Comparison of ENCODE assay signal across 9 cellular contexts in the genomic region with DNA sequence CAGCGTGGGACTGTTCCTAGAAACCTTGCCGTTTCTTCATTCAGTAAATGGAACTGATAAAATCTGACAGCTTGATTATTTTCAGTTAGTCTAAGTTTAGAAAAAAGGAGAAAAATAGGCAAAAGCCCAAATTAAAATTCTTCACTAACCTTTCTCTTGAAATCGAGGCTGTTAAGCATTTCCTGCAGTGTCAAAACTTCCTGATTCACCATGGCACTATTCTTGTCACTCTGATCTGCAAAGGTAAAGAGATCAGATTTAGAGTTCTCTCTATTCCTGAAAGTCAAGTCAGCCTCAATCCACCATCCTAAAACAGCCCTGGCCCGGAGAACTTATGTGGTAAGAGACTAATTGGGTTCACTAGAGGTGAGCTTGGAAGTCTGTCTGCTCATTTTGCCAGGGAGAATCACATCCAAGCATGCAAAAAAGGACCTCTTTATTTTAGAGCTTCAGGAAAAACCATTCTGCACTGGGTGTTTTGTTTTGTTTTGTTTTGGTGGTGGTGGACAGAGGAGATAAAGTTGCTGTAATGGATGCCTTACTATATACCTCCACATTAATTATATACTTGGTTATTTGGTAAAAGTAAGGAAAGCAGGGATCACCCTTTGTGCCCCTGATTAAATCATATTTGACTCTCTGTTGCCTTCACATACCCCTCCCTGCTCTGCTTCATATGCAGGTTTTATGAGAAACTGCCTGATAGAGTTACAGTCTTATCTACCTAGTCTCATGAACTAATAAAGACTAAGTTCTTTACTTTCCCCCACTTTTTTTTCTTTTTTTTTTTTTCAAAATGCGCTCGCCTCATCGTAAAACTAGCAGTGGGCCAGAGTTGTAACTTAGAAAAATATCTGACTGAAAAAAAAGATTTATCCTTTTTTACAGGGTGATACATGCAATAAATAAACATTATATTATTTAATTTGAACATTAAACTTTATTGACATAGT. TPM values are rescaled to one million over a fixed set of nuclear protein-coding genes. Genes with fewer than 3 reads are reported as not detected.
DNase-seq lines count a peak whose midpoint lies in the region; ATAC-seq and TF ChIP-seq lines count a peak whose summit lies in the region.
"Had no signal": no experiment of that assay in that cellular context is flagged by ENCODE, and none has a peak within 500 bp of the region (broad histone marks: within the 10 kb centered on the region; RNA-seq: fewer than 3 reads in every experiment).

No MANE protein-coding gene starts in this region.

- H3K36me3 ChIP-seq in HEK293 (ENCODE audit: control insufficient read depth in 2 of 2, insufficient read depth in 1 of 2, low read length in 2 of 2) = no peaks in the 10 kb centered on the region
- peaks cover 0 to 10% (median 4%) of the 10 kb centered on the region in 3 experiments for H3K36me3 ChIP-seq in naive thymus-derived CD4-positive, alpha-beta T cell (ENCODE audit: control insufficient read depth in 2 of 3, insufficient read depth in 3 of 3, low read length in 3 of 3)

- TF ChIP-seq CTCF in CD14-positive monocyte (IDR thresholded peaks at IDR 0.05) (no peak), HEK293 (tag by site-specific recombination; IDR thresholded peaks at IDR 0.05) (no peak)

- H3K4me1 ChIP-seq in HEK293 (ENCODE audit: control insufficient read depth, insufficient read depth, low read length) = peaks cover 13% of the 10 kb centered on the region; the same call in 1 of the 2 replicates
- H3K4me1 ChIP-seq in naive thymus-derived CD4-positive, alpha-beta T cell (ENCODE audit: control insufficient read depth in 2 of 2, insufficient read depth in 2 of 2, low read length in 2 of 2) = peaks cover 53 to 65% of the 10 kb centered on the region in 2 donors

- no peaks in the 10 kb centered on the region for H3K36me3 Mint-ChIP-seq in CD14-positive monocyte
- H3K36me3 Mint-ChIP-seq in activated CD4-positive, alpha-beta memory T cell treated with anti-CD3 and anti-CD28 coated beads for 36 hours = peaks cover 33% of the 10 kb centered on the region
- H3K36me3 Mint-ChIP-seq in naive thymus-derived CD4-positive, alpha-beta T cell = peaks cover 12 to 59% (median 35%) of the 10 kb centered on the region in 5 donors

- H3K27me3 ChIP-seq in naive thymus-derived CD4-positive, alpha-beta T cell (ENCODE audit: control insufficient read depth in 2 of 2, insufficient read depth in 2 of 2, low read length in 2 of 2) = no peaks in the 10 kb centered on the region

- H3K27me3 Mint-ChIP-seq in CD14-positive monocyte (ENCODE audit: low read depth in 3 of 3) = no peaks in the 10 kb centered on the region
- no peaks in the 10 kb centered on the region for H3K27me3 Mint-ChIP-seq in activated CD4-positive, alpha-beta memory T cell treated with anti-CD3 and anti-CD28 coated beads for 36 hours
- no peaks in the 10 kb centered on the region for H3K27me3 Mint-ChIP-seq in naive thymus-derived CD4-positive, alpha-beta T cell

- intact Hi-C loops in CD14-positive monocyte (cut with micrococcal nuclease) = no loop called here
- intact Hi-C loops in activated CD4-positive, alpha-beta memory T cell treated with anti-CD3 and anti-CD28 coated beads for 36 hours (cut with micrococcal nuclease) = loop anchor here (1.0 kb wide), 1 partner anchor 12 kb away; no protein-coding TSS in a partner anchor
- intact Hi-C loops in naive thymus-derived CD4-positive, alpha-beta T cell (cut with micrococcal nuclease) = loop anchor here (1.0 to 5.0 kb wide), 5 partner anchors 9 to 611 kb away; a partner anchor contains a TSS

- CTCF ChIA-PET in HEK293 (lab: Yijun Ruan, JAX) = interaction anchor here (1.1 to 2.3 kb wide), 2 partner anchors 15 to 89 kb away, joined by 4 to 12 read pairs; no protein-coding TSS in a partner anchor
- CTCF ChIA-PET in activated CD4-positive, alpha-beta memory T cell treated with anti-CD3 and anti-CD28 coated beads for 36 hours (lab: Charles Lee) = interaction anchor here (1.8 to 5.2 kb wide), 2 partner anchors 14 to 89 kb away, joined by 5 to 30 read pairs; no protein-coding TSS in a partner anchor
- CTCF ChIA-PET in naive thymus-derived CD4-positive, alpha-beta T cell (lab: Charles Lee) = interaction anchor here (0.6 to 4.7 kb wide), 5 partner anchors 14 to 672 kb away, joined by 3 to 28 read pairs (median 3); no protein-coding TSS in a partner anchor

- no peak overlapping the region for H3K4me3 ChIP-seq in HEK293 (ENCODE audit: low read depth, low read length)
- no peak overlapping the region for H3K4me3 ChIP-seq in naive thymus-derived CD4-positive, alpha-beta T cell (ENCODE audit: low read length)

- no peak for DNase-seq in CD14-positive monocyte (ENCODE audit: low spot score)
- peak; percentile 26 for DNase-seq in activated CD4-positive, alpha-beta memory T cell treated with anti-CD3 and anti-CD28 coated beads for 36 hours
- DNase-seq in naive thymus-derived CD4-positive, alpha-beta T cell = peak in 2 of 9 donors; percentile 20 to 26
- DNase-seq in middle frontal gyrus (ENCODE audit: extremely low spot score, low spot score) = no peak
- DNase-seq in HUDEP-2 (lab: John Stamatoyannopoulos, UW; ENCODE audit: unreplicated experiment in 76 of 76) = no peak
- DNase-seq in DMS153 (lab: John Stamatoyannopoulos, UW) = no peak
- DNase-seq: cortex of kidney, NCI-H524 treated with DMSO at 0.1 percent for 48 hours had no signal

- peak overlapping the region in 5 of 7 donors; percentile 12 to 43 (median 25) for H3K27ac Mint-ChIP-seq in CD14-positive monocyte
- peak overlapping the region; percentile 85 for H3K27ac Mint-ChIP-seq in activated CD4-positive, alpha-beta memory T cell treated with anti-CD3 and anti-CD28 coated beads for 36 hours
- peak overlapping the region; percentile 55 to 95 (median 89) for H3K27ac Mint-ChIP-seq in naive thymus-derived CD4-positive, alpha-beta T cell

- H3K4me1 Mint-ChIP-seq in CD14-positive monocyte = peaks cover 29% of the 10 kb centered on the region
- H3K4me1 Mint-ChIP-seq in activated CD4-positive, alpha-beta memory T cell treated with anti-CD3 and anti-CD28 coated beads for 36 hours (ENCODE audit: low read depth) = peaks cover 79% of the 10 kb centered on the region
- H3K4me1 Mint-ChIP-seq in naive thymus-derived CD4-positive, alpha-beta T cell = peaks cover 51 to 93% (median 88%) of the 10 kb centered on the region in 7 donors

- H3K9me3 Mint-ChIP-seq in CD14-positive monocyte = no peaks in the 10 kb centered on the region
- no peaks in the 10 kb centered on the region for H3K9me3 Mint-ChIP-seq in activated CD4-positive, alpha-beta memory T cell treated with anti-CD3 and anti-CD28 coated beads for 36 hours
- no peaks in the 10 kb centered on the region for H3K9me3 Mint-ChIP-seq in naive thymus-derived CD4-positive, alpha-beta T cell

- H3K9me3 ChIP-seq in HEK293 (ENCODE audit: control insufficient read depth, insufficient read depth, low read depth, low read length) = no peaks in the 10 kb centered on the region
- H3K9me3 ChIP-seq in naive thymus-derived CD4-positive, alpha-beta T cell (ENCODE audit: control insufficient read depth in 2 of 3, low read length in 3 of 3) = no peaks in the 10 kb centered on the region

- peak; percentile 46 for ATAC-seq in naive thymus-derived CD4-positive, alpha-beta T cell

- H3K4me3 Mint-ChIP-seq in CD14-positive monocyte = peak overlapping the region in 1 of 2 donors; percentile 0
- peak overlapping the region; percentile 63 for H3K4me3 Mint-ChIP-seq in activated CD4-positive, alpha-beta memory T cell treated with anti-CD3 and anti-CD28 coated beads for 36 hours
- H3K4me3 Mint-ChIP-seq in naive thymus-derived CD4-positive, alpha-beta T cell = peak overlapping the region; percentile 42 to 87 (median 67)

- 0 out of 2 replicates have a peak overlapping the region, but pooled peaks have one; percentile 32 for H3K27ac ChIP-seq in HEK293 (ENCODE audit: extremely low read depth, low read depth, low read length)
- H3K27ac ChIP-seq in naive thymus-derived CD4-positive, alpha-beta T cell (ENCODE audit: low read depth, low read length) = peak overlapping the region; percentile 60

- POLR2A ChIA-PET in HEK293 (lab: Yijun Ruan, JAX) = no interaction called here
- POLR2A ChIA-PET in activated CD4-positive, alpha-beta memory T cell treated with anti-CD3 and anti-CD28 coated beads for 36 hours (lab: Charles Lee) = interaction anchor here (0.8 to 2.9 kb wide), 3 partner anchors 46 to 82 kb away, joined by 3 to 10 read pairs (median 3); no protein-coding TSS in a partner anchor
- POLR2A ChIA-PET in naive thymus-derived CD4-positive, alpha-beta T cell (lab: Charles Lee) = interaction anchor here (0.6 to 1.1 kb wide), 5 partner anchors 11 to 140 kb away, joined by 3 to 4 read pairs (median 3); no protein-coding TSS in a partner anchor

TF ChIP-seq in HEK293, 187 proteins besides CTCF, POLR2A, EP300 and RAD21 (continues in another document):
- peak; percentile 83 for TF ChIP-seq ZNF335 (tag by site-specific recombination; conservative IDR thresholded peaks at IDR 0.05)
- no peak for TF ChIP-seq ZNF211 (tag by site-specific recombination; IDR thresholded peaks at IDR 0.05; ENCODE audit: low read depth)
- no peak for TF ChIP-seq ZNF600 (tag by site-specific recombination; IDR thresholded peaks at IDR 0.05)
- no peak for TF ChIP-seq ZNF664 (tag by site-specific recombination; IDR thresholded peaks at IDR 0.05)
- 0 out of 2 replicates have a peak, but pooled peaks have one; percentile 11 for TF ChIP-seq ZXDB (tag by site-specific recombination; IDR thresholded peaks at IDR 0.05)
- no peak for TF ChIP-seq ZNF19 (tag by site-specific recombination; IDR thresholded peaks at IDR 0.05; ENCODE audit: low read depth)
- TF ChIP-seq, protein P1, sequence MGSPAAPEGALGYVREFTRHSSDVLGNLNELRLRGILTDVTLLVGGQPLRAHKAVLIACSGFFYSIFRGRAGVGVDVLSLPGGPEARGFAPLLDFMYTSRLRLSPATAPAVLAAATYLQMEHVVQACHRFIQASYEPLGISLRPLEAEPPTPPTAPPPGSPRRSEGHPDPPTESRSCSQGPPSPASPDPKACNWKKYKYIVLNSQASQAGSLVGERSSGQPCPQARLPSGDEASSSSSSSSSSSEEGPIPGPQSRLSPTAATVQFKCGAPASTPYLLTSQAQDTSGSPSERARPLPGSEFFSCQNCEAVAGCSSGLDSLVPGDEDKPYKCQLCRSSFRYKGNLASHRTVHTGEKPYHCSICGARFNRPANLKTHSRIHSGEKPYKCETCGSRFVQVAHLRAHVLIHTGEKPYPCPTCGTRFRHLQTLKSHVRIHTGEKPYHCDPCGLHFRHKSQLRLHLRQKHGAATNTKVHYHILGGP (tag by site-specific recombination; IDR thresholded peaks at IDR 0.05) = peak; percentile 51

RNA-seq across cellular contexts. Expression of a gene that starts 52.6 kb away (rescaled TPM):
- polyA plus RNA-seq in CD14-positive monocyte = 100 to 1,000 TPM; 110 to 126 TPM
- 100 to 1,000 TPM; 309 to 314 TPM for total RNA-seq in activated CD4-positive, alpha-beta memory T cell treated with anti-CD3 and anti-CD28 coated beads for 36 hours
- 1,000 to 10,000 TPM in 1 of 5 experiments, 10 to 100 TPM in 4; 74.1 to 1,177 (median 89.6) TPM for total RNA-seq in naive thymus-derived CD4-positive, alpha-beta T cell
- polyA plus RNA-seq in naive thymus-derived CD4-positive, alpha-beta T cell = 100 to 1,000 TPM; 221 to 244 TPM

Comparison
In these comparisons a context has a peak if more than half of its experiments do, and no peak if none do; other contexts are left out.
1. H3K27ac Mint-ChIP-seq: peak in every context shown above with its lines; median percentile 89 in naive thymus-derived CD4-positive, alpha-beta T cell; 85 in activated CD4-positive, alpha-beta memory T cell treated with anti-CD3 and anti-CD28 coated beads for 36 hours; 25 in CD14-positive monocyte.
2. intact Hi-C loops: an anchor here in activated CD4-positive, alpha-beta memory T cell treated with anti-CD3 and anti-CD28 coated beads for 36 hours (1.0 kb wide) and naive thymus-derived CD4-positive, alpha-beta T cell (1.0 to 5.0 kb wide); none called in CD14-positive monocyte.